Comparison of ENCODE assay signal across 16 cellular contexts in the genomic region with DNA sequence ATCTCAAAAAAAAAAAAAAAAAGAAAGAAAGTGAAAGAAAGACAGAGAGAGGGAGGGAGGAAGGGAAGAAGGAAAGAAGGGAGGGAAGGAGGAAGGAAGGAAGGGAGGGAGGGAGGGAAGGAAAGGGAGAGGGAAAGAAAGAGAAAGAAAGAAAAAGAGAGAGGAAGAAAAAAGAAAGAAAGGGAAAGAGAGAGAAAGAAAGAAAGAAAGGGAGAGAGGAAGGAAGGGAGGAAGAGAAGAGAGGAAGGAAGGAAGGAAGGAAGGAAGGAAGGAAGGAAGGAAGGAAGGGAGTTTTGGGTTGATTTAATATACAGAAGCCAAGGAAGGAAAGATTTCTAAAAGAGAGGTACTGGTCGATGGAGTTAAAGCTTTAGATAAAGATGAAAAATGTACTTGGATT. TPM values are rescaled to one million over a fixed set of nuclear protein-coding genes. Genes with fewer than 3 reads are reported as not detected.
DNase-seq lines count a peak whose midpoint lies in the region; ATAC-seq lines count a peak whose summit lies in the region.
"Had no signal": no experiment of that assay in that cellular context is flagged by ENCODE, and none has a peak within 500 bp of the region (broad histone marks: within the 10 kb centered on the region; RNA-seq: fewer than 3 reads in every experiment).

No MANE protein-coding gene starts in this region.

- CTCF ChIA-PET in CD8-positive, alpha-beta memory T cell (lab: Charles Lee) = interaction anchor here (1.0 to 1.7 kb wide), 2 partner anchors 12 to 56 kb away, joined by 3 to 6 read pairs; a partner anchor contains a TSS

- H3K4me1 Mint-ChIP-seq in memory B cell = peaks cover 33% of the 10 kb centered on the region
- peaks cover 50% of the 10 kb centered on the region for H3K4me1 Mint-ChIP-seq in stimulated activated effector memory CD8-positive, alpha-beta T cell treated with anti-CD3 and anti-CD28 coated beads, Interleukin-12 subunit alpha, Interleukin-12 subunit beta, amount 100 ng/mL, for 72 hours
- peaks cover 66 to 76% (median 74%) of the 10 kb centered on the region in 3 donors for H3K4me1 Mint-ChIP-seq in CD8-positive, alpha-beta memory T cell

- H3K27me3 ChIP-seq in CD8-positive, alpha-beta memory T cell (ENCODE audit: insufficient read depth, low read length, poor library complexity, severe bottlenecking) = no peaks in the 10 kb centered on the region

- peak overlapping the region; percentile 56; the same call in 1 of the 2 replicates for H3K27ac ChIP-seq in SK-N-MC
- H3K27ac ChIP-seq in CD8-positive, alpha-beta memory T cell (ENCODE audit: low read depth, low read length) = no peak overlapping the region
- H3K27ac ChIP-seq: C4-2B had no signal

- no peak for DNase-seq in SK-N-MC (ENCODE audit: low read depth, low spot score)
- no peak for DNase-seq in memory B cell (ENCODE audit: low spot score in 2 of 2)
- DNase-seq in stimulated activated effector memory CD8-positive, alpha-beta T cell treated with anti-CD3 and anti-CD28 coated beads, Interleukin-12 subunit alpha, Interleukin-12 subunit beta, amount 100 ng/mL, for 72 hours (ENCODE audit: low spot score in 2 of 2) = no peak
- DNase-seq in CD8-positive, alpha-beta memory T cell = no peak
- no peak for DNase-seq in COLO829 (ENCODE audit: low spot score)
- no peak for DNase-seq in HK-2 (ENCODE audit: unreplicated experiment)
- DNase-seq: Caco-2; CD4-positive, CD25-positive, alpha-beta regulatory T cell; DMS153; DND-41; H9; HFFc6 had no signal

- H3K4me3 ChIP-seq in SK-N-MC = no peak overlapping the region
- H3K4me3 ChIP-seq in CD8-positive, alpha-beta memory T cell (ENCODE audit: low read length) = no peak overlapping the region
- H3K4me3 ChIP-seq: GM23338 had no signal

- POLR2A ChIA-PET in CD8-positive, alpha-beta memory T cell (lab: Charles Lee) = interaction anchor here (0.6 kb wide), 1 partner anchor 13 kb away, joined by 3 read pairs; no protein-coding TSS in a partner anchor

- peak overlapping the region; percentile 40 for H3K27ac Mint-ChIP-seq in memory B cell
- peak overlapping the region; percentile 15 for H3K27ac Mint-ChIP-seq in stimulated activated effector memory CD8-positive, alpha-beta T cell treated with anti-CD3 and anti-CD28 coated beads, Interleukin-12 subunit alpha, Interleukin-12 subunit beta, amount 100 ng/mL, for 72 hours
- H3K27ac Mint-ChIP-seq in CD8-positive, alpha-beta memory T cell = peak overlapping the region in 4 of 8 donors; percentile 18 to 56 (median 44)
- H3K27ac Mint-ChIP-seq: GM23338, H9, HFFc6 had no signal

- no peaks in the 10 kb centered on the region for H3K9me3 ChIP-seq in SK-N-MC (ENCODE audit: low read depth, low read length)
- no peaks in the 10 kb centered on the region for H3K9me3 ChIP-seq in CD8-positive, alpha-beta memory T cell (ENCODE audit: low read length)
- H3K9me3 ChIP-seq: Caco-2 had no signal

- no peak for ATAC-seq in memory B cell (ENCODE audit: low read depth)
- ATAC-seq in stimulated activated effector memory CD8-positive, alpha-beta T cell treated with anti-CD3 and anti-CD28 coated beads, Interleukin-12 subunit alpha, Interleukin-12 subunit beta, amount 100 ng/mL, for 72 hours = no peak
- ATAC-seq: GM23338, HCT116 had no signal

- no peak overlapping the region for H3K4me3 Mint-ChIP-seq in memory B cell
- no peak overlapping the region for H3K4me3 Mint-ChIP-seq in stimulated activated effector memory CD8-positive, alpha-beta T cell treated with anti-CD3 and anti-CD28 coated beads, Interleukin-12 subunit alpha, Interleukin-12 subunit beta, amount 100 ng/mL, for 72 hours
- no peak overlapping the region for H3K4me3 Mint-ChIP-seq in CD8-positive, alpha-beta memory T cell
- H3K4me3 Mint-ChIP-seq: CD4-positive, CD25-positive, alpha-beta regulatory T cell; GM23338; H9; HFFc6 had no signal

- peaks cover 5% of the 10 kb centered on the region for H3K36me3 Mint-ChIP-seq in memory B cell
- peaks cover under 1% of the 10 kb centered on the region for H3K36me3 Mint-ChIP-seq in stimulated activated effector memory CD8-positive, alpha-beta T cell treated with anti-CD3 and anti-CD28 coated beads, Interleukin-12 subunit alpha, Interleukin-12 subunit beta, amount 100 ng/mL, for 72 hours
- H3K36me3 Mint-ChIP-seq in CD8-positive, alpha-beta memory T cell = peaks cover 0 to 2% (median 0%) of the 10 kb centered on the region in 3 donors

- H3K9me3 Mint-ChIP-seq in memory B cell = no peaks in the 10 kb centered on the region
- peaks cover 3% of the 10 kb centered on the region for H3K9me3 Mint-ChIP-seq in stimulated activated effector memory CD8-positive, alpha-beta T cell treated with anti-CD3 and anti-CD28 coated beads, Interleukin-12 subunit alpha, Interleukin-12 subunit beta, amount 100 ng/mL, for 72 hours
- H3K9me3 Mint-ChIP-seq in CD8-positive, alpha-beta memory T cell = peaks cover 0 to 3% (median 0%) of the 10 kb centered on the region in 5 donors

- no peaks in the 10 kb centered on the region for H3K36me3 ChIP-seq in SK-N-MC (ENCODE audit: insufficient read depth, low read length)
- no peaks in the 10 kb centered on the region for H3K36me3 ChIP-seq in CD8-positive, alpha-beta memory T cell (ENCODE audit: insufficient read depth, low read length)

- no peak overlapping the region for H3K9ac ChIP-seq in SK-N-MC (ENCODE audit: insufficient read length)

- no peaks in the 10 kb centered on the region for H3K27me3 Mint-ChIP-seq in memory B cell
- peaks cover 0 to 4% of the 10 kb centered on the region in 2 donors for H3K27me3 Mint-ChIP-seq in CD8-positive, alpha-beta memory T cell

- H3K4me1 ChIP-seq in CD8-positive, alpha-beta memory T cell (ENCODE audit: insufficient read depth, low read length) = peaks cover 37% of the 10 kb centered on the region

RNA-seq across cellular contexts. Expression of a gene that starts 28.8 kb away (rescaled TPM):
- 10 to 100 TPM; 30.0 to 32.7 TPM for total RNA-seq in CD8-positive, alpha-beta memory T cell
- 163 TPM for polyA plus RNA-seq in CD8-positive, alpha-beta memory T cell

RNA-seq across cellular contexts. Expression of a gene that starts 31.4 kb away (rescaled TPM):
- total RNA-seq in CD8-positive, alpha-beta memory T cell = 10 to 100 TPM; 18.4 to 20.5 TPM
- 9.0 TPM for polyA plus RNA-seq in CD8-positive, alpha-beta memory T cell

RNA-seq across cellular contexts. Expression of a gene that starts 53.7 kb away (rescaled TPM):
- 10 to 100 TPM; 52.9 to 53.5 TPM for total RNA-seq in CD8-positive, alpha-beta memory T cell
- 23.8 TPM for polyA plus RNA-seq in CD8-positive, alpha-beta memory T cell

RNA-seq across cellular contexts. Expression of a gene that starts 56.4 kb away (rescaled TPM):
- total RNA-seq in CD8-positive, alpha-beta memory T cell = 10 to 100 TPM; 46.7 to 47.9 TPM
- polyA plus RNA-seq in CD8-positive, alpha-beta memory T cell = 8.5 TPM
- total RNA-seq: A172 had no signal
